31 cellular contexts compared by ENCODE assay signal in genomic region chr11:28615542-28615941, GRCh38.
A peak's percentile ranks its signal among the peaks of the same experiment; 100 is the strongest.
DNase-seq lines count a peak whose midpoint lies in the region; ATAC-seq, FAIRE-seq and TF ChIP-seq lines count a peak whose summit lies in the region.
"Had no signal": no experiment of that assay in that cellular context is flagged by ENCODE, and none has a peak within 500 bp of the region (broad histone marks: within the 10 kb centered on the region; RNA-seq: fewer than 3 reads in every experiment).

No MANE protein-coding gene starts in this region.

- H3K4me2 ChIP-seq in A549 (peak overlapping the region; percentile 4; the same call in 1 of the 3 replicates), neural progenitor cell (peak overlapping the region; percentile 35)

- no peak; a peak in 2 of 5 replicates for TF ChIP-seq RAD21 in A549 (conservative IDR thresholded peaks at IDR 0.05 in 1 of 2, IDR thresholded peaks at IDR 0.05 in 1 of 2)

- WGBS in A549 (ENCODE audit: missing lambda C conversion rate) = 64% methylated on average over 2 of the region's 2 CpGs

- no peak for FAIRE-seq in A549 (lab: Jason Lieb, UNC)

- H3K27me3 Mint-ChIP-seq in neural progenitor cell (ENCODE audit: insufficient read depth, low read depth) = peaks cover 3% of the 10 kb centered on the region
- no peaks in the 10 kb centered on the region for H3K27me3 Mint-ChIP-seq in natural killer cell treated with Interleukin-12 subunit alpha and Interleukin-12 subunit beta and Interleukin-15 and Interleukin-18, amount 100 ng/mL, for 72 hours
- H3K27me3 Mint-ChIP-seq: activated naive CD8-positive, alpha-beta T cell treated with anti-CD3 and anti-CD28 coated beads, Interleukin-2, amount 50 U/mL, for 24 hours; CD4-positive, alpha-beta T cell; IgD-negative memory B cell had no signal

- no peak overlapping the region for H3K9ac ChIP-seq in neural progenitor cell

- POLR2A ChIA-PET in A549 (lab: Yijun Ruan, JAX) = no interaction called here

- H3K4me3 ChIP-seq in A549 (no peak overlapping the region), neural progenitor cell (no peak overlapping the region)
- H3K4me3 ChIP-seq: body of pancreas, SK-N-MC had no signal

- H3K9me3 ChIP-seq in A549 (peaks cover 12% of the 10 kb centered on the region; the same call in 1 of the 3 replicates), neural progenitor cell (ENCODE audit: low read depth) (no peaks in the 10 kb centered on the region)
- H3K9me3 ChIP-seq: body of pancreas, neutrophil had no signal

- peaks cover 16% of the 10 kb centered on the region for H3K4me1 Mint-ChIP-seq in neural progenitor cell
- H3K4me1 Mint-ChIP-seq in natural killer cell treated with Interleukin-12 subunit alpha and Interleukin-12 subunit beta and Interleukin-15 and Interleukin-18, amount 100 ng/mL, for 72 hours (ENCODE audit: low read depth in 2 of 2) = no peaks in the 10 kb centered on the region
- H3K4me1 Mint-ChIP-seq: activated naive CD8-positive, alpha-beta T cell treated with anti-CD3 and anti-CD28 coated beads, Interleukin-2, amount 50 U/mL, for 24 hours; IgD-negative memory B cell; memory B cell; stimulated activated effector memory CD8-positive, alpha-beta T cell treated with anti-CD3 and anti-CD28 coated beads, Interleukin-12 subunit alpha, Interleukin-12 subunit beta, amount 100 ng/mL, for 72 hours had no signal

- H3K36me3 Mint-ChIP-seq in neural progenitor cell = no peaks in the 10 kb centered on the region
- H3K36me3 Mint-ChIP-seq in natural killer cell treated with Interleukin-12 subunit alpha and Interleukin-12 subunit beta and Interleukin-15 and Interleukin-18, amount 100 ng/mL, for 72 hours = no peaks in the 10 kb centered on the region
- H3K36me3 Mint-ChIP-seq: IgD-negative memory B cell; memory B cell; stimulated activated effector memory CD8-positive, alpha-beta T cell treated with anti-CD3 and anti-CD28 coated beads, Interleukin-12 subunit alpha, Interleukin-12 subunit beta, amount 100 ng/mL, for 72 hours had no signal

- peak; percentile 83 to 88; a peak in 4 of 5 replicates for TF ChIP-seq EP300 in A549 (IDR thresholded peaks at IDR 0.05)

- H4K20me1 ChIP-seq in neural progenitor cell (ENCODE audit: low read depth) = no peaks in the 10 kb centered on the region

- H3K36me3 ChIP-seq in neural progenitor cell = no peaks in the 10 kb centered on the region
- H3K36me3 ChIP-seq: neutrophil had no signal

- H3F3A ChIP-seq in neural progenitor cell (ENCODE audit: low read depth) = no peaks in the 10 kb centered on the region

- H3K9me3 Mint-ChIP-seq in neural progenitor cell = no peaks in the 10 kb centered on the region
- H3K9me3 Mint-ChIP-seq in natural killer cell treated with Interleukin-12 subunit alpha and Interleukin-12 subunit beta and Interleukin-15 and Interleukin-18, amount 100 ng/mL, for 72 hours = peaks cover 6% of the 10 kb centered on the region
- H3K9me3 Mint-ChIP-seq: activated naive CD8-positive, alpha-beta T cell treated with anti-CD3 and anti-CD28 coated beads, Interleukin-2, amount 50 U/mL, for 24 hours had no signal

- CTCF ChIA-PET in A549 (lab: Yijun Ruan, JAX) = no interaction called here

- no peaks in the 10 kb centered on the region for H3K27me3 ChIP-seq in neural progenitor cell
- H3K27me3 ChIP-seq: body of pancreas, neutrophil had no signal

- TF ChIP-seq CTCF in A549 (IDR thresholded peaks at IDR 0.05) (no peak), neural progenitor cell (IDR thresholded peaks at IDR 0.05) (no peak), GM13976 (IDR thresholded peaks at IDR 0.05; ENCODE audit: borderline replicate concordance, control extremely low read depth, extremely low read depth, insufficient read depth, missing control alignments) (no peak)

- peaks cover 36% of the 10 kb centered on the region for H3K4me1 ChIP-seq in A549
- H3K4me1 ChIP-seq in neural progenitor cell = peaks cover 15% of the 10 kb centered on the region
- H3K4me1 ChIP-seq: body of pancreas had no signal

- no peak overlapping the region for H2AFZ ChIP-seq in neural progenitor cell (replicated peaks)

- peak overlapping the region; percentile 65 to 72 for H3K27ac ChIP-seq in A549
- no peak overlapping the region for H3K27ac ChIP-seq in neural progenitor cell
- H3K27ac ChIP-seq: 22Rv1, body of pancreas, neutrophil, SK-N-MC had no signal

- in situ Hi-C loops in GM13976 (cut with MboI; ENCODE audit: low sequenced_read_pairs, unreplicated experiment) = no loop called here

- ATAC-seq in A549 = peak; percentile 63 to 72; a peak in 5 of 6 replicates
- ATAC-seq in esophagus mucosa = peak; percentile 77
- ATAC-seq in GM21367 (IDR thresholded peaks at IDR 0.05; ENCODE audit: unreplicated experiment) = no peak
- ATAC-seq in HG03135 (IDR thresholded peaks at IDR 0.05; ENCODE audit: unreplicated experiment) = no peak
- ATAC-seq in natural killer cell treated with Interleukin-12 subunit alpha and Interleukin-12 subunit beta and Interleukin-15 and Interleukin-18, amount 100 ng/mL, for 72 hours = no peak
- ATAC-seq: activated naive CD8-positive, alpha-beta T cell treated with anti-CD3 and anti-CD28 coated beads, Interleukin-2, amount 50 U/mL, for 24 hours; activated T-cell treated with anti-CD3 and anti-CD28 coated beads, Interleukin-2, amount 50 U/mL, for 72 hours; body of pancreas; left lobe of liver; sciatic nerve; stimulated activated effector memory CD8-positive, alpha-beta T cell treated with anti-CD3 and anti-CD28 coated beads, Interleukin-12 subunit alpha, Interleukin-12 subunit beta, amount 100 ng/mL, for 72 hours had no signal

- no peaks in the 10 kb centered on the region for H3K79me2 ChIP-seq in neural progenitor cell (ENCODE audit: low read depth)

- no peak overlapping the region for H3K27ac Mint-ChIP-seq in neural progenitor cell
- H3K27ac Mint-ChIP-seq in natural killer cell treated with Interleukin-12 subunit alpha and Interleukin-12 subunit beta and Interleukin-15 and Interleukin-18, amount 100 ng/mL, for 72 hours = no peak overlapping the region
- H3K27ac Mint-ChIP-seq: activated naive CD8-positive, alpha-beta T cell treated with anti-CD3 and anti-CD28 coated beads, Interleukin-2, amount 50 U/mL, for 24 hours; activated T-cell treated with anti-CD3 and anti-CD28 coated beads, Interleukin-2, amount 50 U/mL, for 72 hours; CD4-positive, alpha-beta T cell; IgD-negative memory B cell; memory B cell; stimulated activated effector memory CD8-positive, alpha-beta T cell treated with anti-CD3 and anti-CD28 coated beads, Interleukin-12 subunit alpha, Interleukin-12 subunit beta, amount 100 ng/mL, for 72 hours had no signal

- no peak for TF ChIP-seq POLR2A in A549 (IDR thresholded peaks at IDR 0.05; ENCODE audit: low read length)

- peak in 1 of 2 experiments; percentile 73 for DNase-seq in A549 (ENCODE audit: low read depth in 1 of 2, low spot score in 1 of 2)
- peak; percentile 58 for DNase-seq in NCI-H460 (ENCODE audit: extremely low read depth, low read depth)
- no peak for DNase-seq in neural progenitor cell (ENCODE audit: low spot score)
- no peak for DNase-seq in GM13976 (ENCODE audit: low spot score)
- DNase-seq in natural killer cell treated with Interleukin-12 subunit alpha and Interleukin-12 subunit beta and Interleukin-15 and Interleukin-18, amount 100 ng/mL, for 72 hours (ENCODE audit: low spot score) = no peak
- DNase-seq: activated CD4-positive, alpha-beta T cell treated with anti-CD3 and anti-CD28 coated beads, Interleukin-2, amount 50 U/mL, for 48 hours; activated CD4-positive, CD25-positive, alpha-beta regulatory T cell treated with anti-CD3 and anti-CD28 coated beads, Interleukin-2, amount 50 U/mL, for 72 hours; activated naive CD4-positive, alpha-beta T cell; activated naive CD8-positive, alpha-beta T cell treated with anti-CD3 and anti-CD28 coated beads, Interleukin-2, amount 50 U/mL, for 24 hours; activated T-cell treated with anti-CD3 and anti-CD28 coated beads, Interleukin-2, amount 50 U/mL, for 72 hours; body of pancreas; CD4-positive, alpha-beta T cell; GOT3; NCI-H1048; NCI-H187; NCI-H2171; NCI-H524 treated with DMSO at 0.1 percent for 48 hours; NK-92 treated with Interleukin-12 subunit alpha and Interleukin-12 subunit beta, amount 100 ng/mL, for 24 hours; T-helper 2 cell; trophoblast cell had no signal

- no peak overlapping the region for H3K4me3 Mint-ChIP-seq in neural progenitor cell
- no peak overlapping the region for H3K4me3 Mint-ChIP-seq in natural killer cell treated with Interleukin-12 subunit alpha and Interleukin-12 subunit beta and Interleukin-15 and Interleukin-18, amount 100 ng/mL, for 72 hours
- H3K4me3 Mint-ChIP-seq: activated naive CD8-positive, alpha-beta T cell treated with anti-CD3 and anti-CD28 coated beads, Interleukin-2, amount 50 U/mL, for 24 hours; activated T-cell treated with anti-CD3 and anti-CD28 coated beads, Interleukin-2, amount 50 U/mL, for 72 hours; CD4-positive, alpha-beta T cell; IgD-negative memory B cell; memory B cell; stimulated activated effector memory CD8-positive, alpha-beta T cell treated with anti-CD3 and anti-CD28 coated beads, Interleukin-12 subunit alpha, Interleukin-12 subunit beta, amount 100 ng/mL, for 72 hours had no signal

TF ChIP-seq in A549, 52 proteins besides CTCF, POLR2A, EP300 and RAD21 (continues in another document):
- no peak for TF ChIP-seq PBX3 (IDR thresholded peaks at IDR 0.05)
- TF ChIP-seq BCL3 (IDR thresholded peaks at IDR 0.05) = peak; percentile 94; the same call in 2 of the 3 replicates
- no peak for TF ChIP-seq RFX5 (IDR thresholded peaks at IDR 0.05)
- TF ChIP-seq TFCP2L1 (CRISPR knock-in tag; IDR thresholded peaks at IDR 0.05) = no peak
- peak; percentile 68 to 81; a peak in 3 of 5 replicates for TF ChIP-seq JUN (IDR thresholded peaks at IDR 0.05)
- TF ChIP-seq MYC (IDR thresholded peaks at IDR 0.05; ENCODE audit: borderline replicate concordance, low read length) = no peak
- TF ChIP-seq NR3C1 (IDR thresholded peaks at IDR 0.05) = no peak

Comparison
In these comparisons a context has a peak if more than half of its experiments do, and no peak if none do; other contexts are left out.
1. ATAC-seq: peak in A549 (2 of 2) and esophagus mucosa (single experiment); none in GM21367 (single experiment), HG03135 (single experiment) and natural killer cell treated with Interleukin-12 subunit alpha and Interleukin-12 subunit beta and Interleukin-15 and Interleukin-18, amount 100 ng/mL, for 72 hours (0 of 2).